ENCODE assay signal across 17 cellular contexts in the genomic region with DNA sequence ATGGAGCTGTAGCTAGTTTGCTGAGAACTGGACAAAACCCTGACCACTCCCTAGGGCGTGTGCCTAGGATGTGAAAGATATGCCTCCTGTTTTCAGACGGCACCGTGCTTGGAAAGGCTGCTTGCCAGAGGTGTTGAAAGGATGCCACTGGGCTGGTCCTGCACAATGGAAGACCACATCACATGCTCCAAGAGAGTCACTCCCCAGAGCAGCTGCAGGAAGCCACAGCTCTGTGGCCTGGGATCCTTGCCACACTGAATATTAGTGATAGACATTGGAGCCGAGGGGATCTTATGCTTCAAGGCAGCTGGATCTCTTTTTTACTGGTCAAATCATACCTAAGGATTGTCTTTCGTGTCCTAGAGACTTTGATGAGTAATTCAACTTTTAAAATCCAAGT. TPM values are rescaled to one million over a fixed set of nuclear protein-coding genes. Genes with fewer than 3 reads are reported as not detected.
DNase-seq lines count a peak whose midpoint lies in the region; ATAC-seq and TF ChIP-seq lines count a peak whose summit lies in the region.
"Had no signal": no experiment of that assay in that cellular context is flagged by ENCODE, and none has a peak within 500 bp of the region (broad histone marks: within the 10 kb centered on the region; RNA-seq: fewer than 3 reads in every experiment).

No MANE protein-coding gene starts in this region.

- 69 to 83% methylated on average over 2 of the region's 5 CpGs for WGBS in gastroesophageal sphincter (ENCODE audit: low coverage in 1 of 2), 2 donors

- no peaks in the 10 kb centered on the region for H3K9me2 ChIP-seq in PC-3 (replicated peaks; ENCODE audit: low read length)

- H3K27me3 ChIP-seq in PC-3 (ENCODE audit: low read length) (no peaks in the 10 kb centered on the region), gastroesophageal sphincter (no peaks in the 10 kb centered on the region)

- POLR2A ChIA-PET in PC-3 (lab: Charles Lee; ENCODE audit: unreplicated experiment), result no interaction called here

- H3K4me2 ChIP-seq in PC-3 (ENCODE audit: low read length), result no peak overlapping the region

- H3K9ac ChIP-seq in PC-3 (ENCODE audit: low read length), result no peak overlapping the region

- no peak overlapping the region for H3K27ac ChIP-seq in PC-3 (ENCODE audit: low read length)
- no peak overlapping the region for H3K27ac ChIP-seq in gastroesophageal sphincter
- H3K27ac ChIP-seq: 22Rv1 had no signal

- H3K4me1 ChIP-seq in PC-3 (ENCODE audit: insufficient read depth, low read length), result no peaks in the 10 kb centered on the region
- H3K4me1 ChIP-seq in gastroesophageal sphincter, result no peaks in the 10 kb centered on the region

- H3K79me2 ChIP-seq in PC-3 (ENCODE audit: low read length), result no peaks in the 10 kb centered on the region

- H3K36me3 ChIP-seq in PC-3 (ENCODE audit: low read depth, low read length), result no peaks in the 10 kb centered on the region
- no peaks in the 10 kb centered on the region for H3K36me3 ChIP-seq in gastroesophageal sphincter

- no peak for TF ChIP-seq POLR2A in gastroesophageal sphincter (IDR thresholded peaks at IDR 0.05)

- intact Hi-C loops in PC-3 (cut with micrococcal nuclease), result no loop called here
- intact Hi-C loops in sciatic nerve (cut with DNase I), result loop anchor here (10.0 kb wide), 1 partner anchor 162 kb away; no protein-coding TSS in a partner anchor

- BruUV-seq in PC-3 (replicated peaks; lab: Mats Ljungman, UMichigan), result no TSS peak

- H3F3A ChIP-seq in PC-3 (ENCODE audit: low read length, unreplicated experiment), result no peaks in the 10 kb centered on the region

- DNase-seq in NCI-H1092 (lab: John Stamatoyannopoulos, UW) (peak; percentile 3), NCI-H1092 treated with DMSO at 0.1 percent for 48 hours (lab: John Stamatoyannopoulos, UW) (no peak), PC-3 (no peak), sciatic nerve (ENCODE audit: low spot score) (no peak), DMS53 treated with DMSO at 0.1 percent for 48 hours (lab: John Stamatoyannopoulos, UW; ENCODE audit: unreplicated experiment) (no peak), NCI-H2081 (lab: John Stamatoyannopoulos, UW) (no peak)
- DNase-seq in stimulated activated CD4-positive, alpha-beta T cell treated with anti-CD3 and anti-CD28 coated beads, Interleukin-2, amount 100 ng/mL, for 48 hours, result no peak
- DNase-seq: activated CD4-positive, alpha-beta T cell treated with anti-CD3 and anti-CD28 coated beads, Interleukin-2, amount 50 U/mL, for 48 hours; activated naive CD8-positive, alpha-beta T cell treated with anti-CD3 and anti-CD28 coated beads, Interleukin-2, amount 50 U/mL, for 24 hours; CD4-positive, alpha-beta T cell; H9; Karpas-422; naive thymus-derived CD4-positive, alpha-beta T cell; NCI-H1694; NCI-H526 had no signal

- TF ChIP-seq CTCF in PC-3 (conservative IDR thresholded peaks at IDR 0.05; ENCODE audit: low read depth, low read length) (no peak), gastroesophageal sphincter (IDR thresholded peaks at IDR 0.05) (no peak)

- H3K4me3 ChIP-seq in PC-3 (ENCODE audit: low read length) (no peak overlapping the region), gastroesophageal sphincter (no peak overlapping the region)

- CTCF ChIA-PET in PC-3 (lab: Charles Lee), result no interaction called here

- H2AFZ ChIP-seq in PC-3 (ENCODE audit: low read length), result no peak overlapping the region

- H4K20me1 ChIP-seq in PC-3 (ENCODE audit: low read length), result no peaks in the 10 kb centered on the region

- TF ChIP-seq EP300 in gastroesophageal sphincter (IDR thresholded peaks at IDR 0.05), result no peak

- no peaks in the 10 kb centered on the region for H3K9me3 ChIP-seq in PC-3 (ENCODE audit: low read length)
- no peaks in the 10 kb centered on the region for H3K9me3 ChIP-seq in gastroesophageal sphincter

- peak; percentile 13; the same call in 1 of the 2 replicates for ATAC-seq in PC-3
- peak; percentile 55 for ATAC-seq in gastroesophageal sphincter
- ATAC-seq in sciatic nerve, result peak; percentile 13
- ATAC-seq: activated naive CD8-positive, alpha-beta T cell treated with anti-CD3 and anti-CD28 coated beads, Interleukin-2, amount 50 U/mL, for 24 hours; naive thymus-derived CD4-positive, alpha-beta T cell had no signal

RNA-seq across cellular contexts. Expression of a gene that starts 6.6 kb away (rescaled TPM):
- 266 and 329 TPM in 2 replicates for total RNA-seq in PC-3 (2014; rRNA removed)
- 100 to 1,000 TPM; 282 to 724 (median 545) TPM for total RNA-seq in gastroesophageal sphincter
- total RNA-seq in sciatic nerve, result 497 TPM
